ENCODE assay signal across 16 cellular contexts in the genomic region with DNA sequence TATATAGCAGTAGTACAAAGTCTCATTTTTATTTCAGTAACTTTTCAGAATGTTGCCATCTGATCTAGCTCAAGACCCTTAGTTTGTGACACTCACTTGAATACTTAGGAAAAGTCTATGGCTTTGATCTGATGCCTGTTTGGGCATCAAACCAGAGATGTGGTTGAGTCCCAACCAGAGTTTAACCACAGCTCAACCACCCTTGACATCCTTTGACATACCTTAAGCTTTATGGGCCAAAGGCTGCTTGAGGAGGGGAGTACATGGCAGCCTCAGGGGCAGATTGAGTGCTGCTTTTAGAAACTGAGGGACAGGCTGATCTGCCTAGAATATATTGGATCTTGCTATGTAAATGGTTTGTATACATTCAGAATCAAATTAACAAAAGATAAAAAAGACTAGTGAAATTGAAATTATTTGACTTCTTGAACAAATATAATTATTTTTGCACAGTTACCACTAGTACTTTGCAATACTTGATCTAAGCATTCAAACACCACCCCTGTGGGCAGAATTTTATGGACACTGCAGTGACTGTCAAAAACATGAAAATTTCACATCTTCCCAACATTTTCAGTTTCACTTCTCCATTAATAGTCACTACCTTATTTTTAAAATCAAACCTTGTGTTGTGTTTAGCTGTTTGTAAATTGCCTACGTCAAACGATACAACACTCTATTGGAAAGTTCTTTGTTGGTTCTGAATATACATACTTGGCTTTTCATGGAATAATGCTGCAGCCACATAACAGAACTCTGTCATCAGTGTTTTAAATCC.
DNase-seq lines count a peak whose midpoint lies in the region; ATAC-seq and TF ChIP-seq lines count a peak whose summit lies in the region.
"Had no signal": no experiment of that assay in that cellular context is flagged by ENCODE, and none has a peak within 500 bp of the region (broad histone marks: within the 10 kb centered on the region; RNA-seq: fewer than 3 reads in every experiment).

No MANE protein-coding gene starts in this region.

- in situ Hi-C loops in KBM-7 (cut with MboI; ENCODE audit: low pct_unique_long_range_greater_than_20kb, low sequenced_read_pairs) = no loop called here

- no peaks in the 10 kb centered on the region for H3K9me3 Mint-ChIP-seq in activated naive CD8-positive, alpha-beta T cell treated with anti-CD3 and anti-CD28 coated beads, Interleukin-2, amount 50 U/mL, for 24 hours
- H3K9me3 Mint-ChIP-seq: activated naive CD4-positive, alpha-beta T cell treated with anti-CD3 and anti-CD28 coated beads for 36 hours; type B pancreatic cell had no signal

- H3K9ac ChIP-seq in BLaER1 = no peak overlapping the region

- H3K9me3 ChIP-seq in BLaER1 (no peaks in the 10 kb centered on the region), Peyer's patch (no peaks in the 10 kb centered on the region)
- H3K9me3 ChIP-seq: SJSA1 had no signal

- peaks cover 2% of the 10 kb centered on the region for H3K36me3 Mint-ChIP-seq in activated naive CD8-positive, alpha-beta T cell treated with anti-CD3 and anti-CD28 coated beads, Interleukin-2, amount 50 U/mL, for 24 hours (ENCODE audit: low read depth)
- H3K36me3 Mint-ChIP-seq: type B pancreatic cell had no signal

- H3K27ac Mint-ChIP-seq in activated naive CD8-positive, alpha-beta T cell treated with anti-CD3 and anti-CD28 coated beads, Interleukin-2, amount 50 U/mL, for 24 hours = no peak overlapping the region
- H3K27ac Mint-ChIP-seq: activated naive CD4-positive, alpha-beta T cell treated with anti-CD3 and anti-CD28 coated beads for 36 hours; progenitor cell of endocrine pancreas; type B pancreatic cell had no signal

- H3K4me3 ChIP-seq in BLaER1 (no peak overlapping the region), Peyer's patch (no peak overlapping the region)
- H3K4me3 ChIP-seq: SJSA1 had no signal

- DNase-seq in KBM-7 (peak; percentile 14), KG1 (lab: John Stamatoyannopoulos, UW) (no peak), OCI-M1 (lab: John Stamatoyannopoulos, UW) (no peak), left lobe of liver (ENCODE audit: low spot score) (no peak), Peyer's patch (no peak)
- DNase-seq in activated naive CD8-positive, alpha-beta T cell treated with anti-CD3 and anti-CD28 coated beads, Interleukin-2, amount 50 U/mL, for 24 hours = peak; percentile 14
- DNase-seq: activated naive CD4-positive, alpha-beta T cell treated with anti-CD3 and anti-CD28 coated beads for 36 hours; NCI-H187; NCI-H774 had no signal

- no peak for TF ChIP-seq POLR2A in Peyer's patch (IDR thresholded peaks at IDR 0.05)

- no peak for TF ChIP-seq CTCF in Peyer's patch (IDR thresholded peaks at IDR 0.05)

- peaks cover 21% of the 10 kb centered on the region for H3K4me1 Mint-ChIP-seq in activated naive CD8-positive, alpha-beta T cell treated with anti-CD3 and anti-CD28 coated beads, Interleukin-2, amount 50 U/mL, for 24 hours
- H3K4me1 Mint-ChIP-seq: central memory CD8-positive, alpha-beta T cell had no signal

- H3K27me3 Mint-ChIP-seq in activated naive CD8-positive, alpha-beta T cell treated with anti-CD3 and anti-CD28 coated beads, Interleukin-2, amount 50 U/mL, for 24 hours = peaks cover 3% of the 10 kb centered on the region
- H3K27me3 Mint-ChIP-seq: central memory CD8-positive, alpha-beta T cell; progenitor cell of endocrine pancreas; type B pancreatic cell had no signal

- ATAC-seq in GM19463 (IDR thresholded peaks at IDR 0.05; ENCODE audit: unreplicated experiment) = peak; percentile 54
- peak; percentile 65 for ATAC-seq in activated naive CD8-positive, alpha-beta T cell treated with anti-CD3 and anti-CD28 coated beads, Interleukin-2, amount 50 U/mL, for 24 hours
- ATAC-seq in left lobe of liver = no peak
- ATAC-seq: HepG2 had no signal

- H3K27me3 ChIP-seq in BLaER1 = peaks cover 12% of the 10 kb centered on the region; the same call in 1 of the 2 replicates
- no peaks in the 10 kb centered on the region for H3K27me3 ChIP-seq in Peyer's patch
- H3K27me3 ChIP-seq: SJSA1 had no signal

- H4K20me1 ChIP-seq in BLaER1 = peaks cover 80% of the 10 kb centered on the region

- H3K4me3 Mint-ChIP-seq in activated naive CD8-positive, alpha-beta T cell treated with anti-CD3 and anti-CD28 coated beads, Interleukin-2, amount 50 U/mL, for 24 hours = no peak overlapping the region
- H3K4me3 Mint-ChIP-seq: activated naive CD4-positive, alpha-beta T cell treated with anti-CD3 and anti-CD28 coated beads for 36 hours; central memory CD8-positive, alpha-beta T cell; type B pancreatic cell had no signal

- peaks cover 40% of the 10 kb centered on the region for H3K4me1 ChIP-seq in BLaER1
- H3K4me1 ChIP-seq in Peyer's patch = peaks cover 0 to 3% (median 0%) of the 10 kb centered on the region in 4 donors
- H3K4me1 ChIP-seq: SJSA1 had no signal

- no peak overlapping the region for H3K27ac ChIP-seq in BLaER1
- no peak overlapping the region for H3K27ac ChIP-seq in Peyer's patch
- H3K27ac ChIP-seq: SJSA1 had no signal

- peak overlapping the region; percentile 44 for H3K4me2 ChIP-seq in BLaER1

- H3K36me3 ChIP-seq in BLaER1 (no peaks in the 10 kb centered on the region), Peyer's patch (no peaks in the 10 kb centered on the region)
- H3K36me3 ChIP-seq: SJSA1 had no signal

Comparison
In these comparisons a context has a peak if more than half of its experiments do, and no peak if none do; other contexts are left out.
1. DNase-seq: peak in KBM-7 (single experiment) and activated naive CD8-positive, alpha-beta T cell treated with anti-CD3 and anti-CD28 coated beads, Interleukin-2, amount 50 U/mL, for 24 hours (single experiment); none in KG1 (single experiment), OCI-M1 (single experiment), left lobe of liver (single experiment) and Peyer's patch (0 of 3).